In the genomic region with DNA sequence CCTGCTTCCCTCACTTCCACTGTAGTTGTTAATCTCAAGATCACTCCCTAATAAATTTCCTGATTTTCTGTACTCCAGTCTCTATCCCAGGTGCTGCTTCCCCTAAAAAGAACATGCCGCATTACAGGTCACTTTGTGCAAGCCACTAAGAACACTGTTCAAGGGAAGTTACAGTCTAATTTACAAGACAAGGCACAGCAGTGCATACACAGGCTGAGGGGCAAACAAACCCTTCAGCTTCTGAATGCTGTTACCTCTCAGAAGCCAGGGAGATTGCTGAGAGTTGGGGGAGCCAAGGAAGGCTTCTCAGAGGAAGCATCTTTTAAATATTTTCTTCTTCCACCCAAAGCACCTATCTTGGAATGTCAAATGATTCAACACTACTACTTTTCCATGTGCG, we compare ENCODE assay signal across 1 cellular context.
TF ChIP-seq lines count a peak whose summit lies in the region.

No MANE protein-coding gene starts in this region.

TF ChIP-seq in GM23338, 12 proteins besides CTCF, POLR2A, EP300 and RAD21 (continued from another document):
- TF ChIP-seq, protein P1, sequence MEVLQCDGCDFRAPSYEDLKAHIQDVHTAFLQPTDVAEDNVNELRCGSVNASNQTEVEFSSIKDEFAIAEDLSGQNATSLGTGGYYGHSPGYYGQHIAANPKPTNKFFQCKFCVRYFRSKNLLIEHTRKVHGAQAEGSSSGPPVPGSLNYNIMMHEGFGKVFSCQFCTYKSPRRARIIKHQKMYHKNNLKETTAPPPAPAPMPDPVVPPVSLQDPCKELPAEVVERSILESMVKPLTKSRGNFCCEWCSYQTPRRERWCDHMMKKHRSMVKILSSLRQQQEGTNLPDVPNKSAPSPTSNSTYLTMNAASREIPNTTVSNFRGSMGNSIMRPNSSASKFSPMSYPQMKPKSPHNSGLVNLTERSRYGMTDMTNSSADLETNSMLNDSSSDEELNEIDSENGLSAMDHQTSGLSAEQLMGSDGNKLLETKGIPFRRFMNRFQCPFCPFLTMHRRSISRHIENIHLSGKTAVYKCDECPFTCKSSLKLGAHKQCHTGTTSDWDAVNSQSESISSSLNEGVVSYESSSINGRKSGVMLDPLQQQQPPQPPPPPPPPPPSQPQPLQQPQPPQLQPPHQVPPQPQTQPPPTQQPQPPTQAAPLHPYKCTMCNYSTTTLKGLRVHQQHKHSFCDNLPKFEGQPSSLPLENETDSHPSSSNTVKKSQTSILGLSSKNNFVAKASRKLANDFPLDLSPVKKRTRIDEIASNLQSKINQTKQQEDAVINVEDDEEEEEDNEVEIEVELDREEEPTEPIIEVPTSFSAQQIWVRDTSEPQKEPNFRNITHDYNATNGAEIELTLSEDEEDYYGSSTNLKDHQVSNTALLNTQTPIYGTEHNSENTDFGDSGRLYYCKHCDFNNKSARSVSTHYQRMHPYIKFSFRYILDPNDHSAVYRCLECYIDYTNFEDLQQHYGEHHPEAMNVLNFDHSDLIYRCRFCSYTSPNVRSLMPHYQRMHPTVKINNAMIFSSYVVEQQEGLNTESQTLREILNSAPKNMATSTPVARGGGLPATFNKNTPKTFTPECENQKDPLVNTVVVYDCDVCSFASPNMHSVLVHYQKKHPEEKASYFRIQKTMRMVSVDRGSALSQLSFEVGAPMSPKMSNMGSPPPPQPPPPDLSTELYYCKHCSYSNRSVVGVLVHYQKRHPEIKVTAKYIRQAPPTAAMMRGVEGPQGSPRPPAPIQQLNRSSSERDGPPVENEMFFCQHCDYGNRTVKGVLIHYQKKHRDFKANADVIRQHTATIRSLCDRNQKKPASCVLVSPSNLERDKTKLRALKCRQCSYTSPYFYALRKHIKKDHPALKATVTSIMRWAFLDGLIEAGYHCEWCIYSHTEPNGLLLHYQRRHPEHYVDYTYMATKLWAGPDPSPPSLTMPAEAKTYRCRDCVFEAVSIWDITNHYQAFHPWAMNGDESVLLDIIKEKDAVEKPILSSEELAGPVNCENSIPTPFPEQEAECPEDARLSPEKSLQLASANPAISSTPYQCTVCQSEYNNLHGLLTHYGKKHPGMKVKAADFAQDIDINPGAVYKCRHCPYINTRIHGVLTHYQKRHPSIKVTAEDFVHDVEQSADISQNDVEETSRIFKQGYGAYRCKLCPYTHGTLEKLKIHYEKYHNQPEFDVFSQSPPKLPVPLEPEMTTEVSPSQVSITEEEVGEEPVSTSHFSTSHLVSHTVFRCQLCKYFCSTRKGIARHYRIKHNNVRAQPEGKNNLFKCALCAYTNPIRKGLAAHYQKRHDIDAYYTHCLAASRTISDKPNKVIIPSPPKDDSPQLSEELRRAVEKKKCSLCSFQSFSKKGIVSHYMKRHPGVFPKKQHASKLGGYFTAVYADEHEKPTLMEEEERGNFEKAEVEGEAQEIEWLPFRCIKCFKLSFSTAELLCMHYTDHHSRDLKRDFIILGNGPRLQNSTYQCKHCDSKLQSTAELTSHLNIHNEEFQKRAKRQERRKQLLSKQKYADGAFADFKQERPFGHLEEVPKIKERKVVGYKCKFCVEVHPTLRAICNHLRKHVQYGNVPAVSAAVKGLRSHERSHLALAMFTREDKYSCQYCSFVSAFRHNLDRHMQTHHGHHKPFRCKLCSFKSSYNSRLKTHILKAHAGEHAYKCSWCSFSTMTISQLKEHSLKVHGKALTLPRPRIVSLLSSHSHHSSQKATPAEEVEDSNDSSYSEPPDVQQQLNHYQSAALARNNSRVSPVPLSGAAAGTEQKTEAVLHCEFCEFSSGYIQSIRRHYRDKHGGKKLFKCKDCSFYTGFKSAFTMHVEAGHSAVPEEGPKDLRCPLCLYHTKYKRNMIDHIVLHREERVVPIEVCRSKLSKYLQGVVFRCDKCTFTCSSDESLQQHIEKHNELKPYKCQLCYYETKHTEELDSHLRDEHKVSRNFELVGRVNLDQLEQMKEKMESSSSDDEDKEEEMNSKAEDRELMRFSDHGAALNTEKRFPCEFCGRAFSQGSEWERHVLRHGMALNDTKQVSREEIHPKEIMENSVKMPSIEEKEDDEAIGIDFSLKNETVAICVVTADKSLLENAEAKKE (CRISPR knock-in tag; IDR thresholded peaks at IDR 0.05) = no peak
- TF ChIP-seq STAT1 (IDR thresholded peaks at IDR 0.05; ENCODE audit: unreplicated experiment) (no peak), POLR2AphosphoS5 (IDR thresholded peaks at IDR 0.05; ENCODE audit: low read depth) (no peak), JUNB (IDR thresholded peaks at IDR 0.05; ENCODE audit: unreplicated experiment) (no peak)
- TF ChIP-seq, protein P2, sequence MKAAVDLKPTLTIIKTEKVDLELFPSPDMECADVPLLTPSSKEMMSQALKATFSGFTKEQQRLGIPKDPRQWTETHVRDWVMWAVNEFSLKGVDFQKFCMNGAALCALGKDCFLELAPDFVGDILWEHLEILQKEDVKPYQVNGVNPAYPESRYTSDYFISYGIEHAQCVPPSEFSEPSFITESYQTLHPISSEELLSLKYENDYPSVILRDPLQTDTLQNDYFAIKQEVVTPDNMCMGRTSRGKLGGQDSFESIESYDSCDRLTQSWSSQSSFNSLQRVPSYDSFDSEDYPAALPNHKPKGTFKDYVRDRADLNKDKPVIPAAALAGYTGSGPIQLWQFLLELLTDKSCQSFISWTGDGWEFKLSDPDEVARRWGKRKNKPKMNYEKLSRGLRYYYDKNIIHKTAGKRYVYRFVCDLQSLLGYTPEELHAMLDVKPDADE (IDR thresholded peaks at IDR 0.05) = no peak
